In genomic region chr16:46387720-46388119, GRCh38 we compare ENCODE assay signal across 8 cellular contexts.
DNase-seq lines count a peak whose midpoint lies in the region; ATAC-seq and TF ChIP-seq lines count a peak whose summit lies in the region.
"Not testable (repeated sequence)": the region's sequence is repeated elsewhere in the genome, so short reads cannot be mapped to it uniquely, and the experiment has no call there.

No MANE protein-coding gene starts in this region.

- intact Hi-C loops in activated CD4-positive, alpha-beta memory T cell treated with anti-CD3 and anti-CD28 coated beads for 36 hours (cut with micrococcal nuclease); sciatic nerve (cut with DNase I): not testable (repeated sequence)

- WGBS in lung, 2 donors = 66 to 72% methylated on average over 15 of the region's 15 CpGs

- peak; percentile 0 for ATAC-seq in HG03439 (IDR thresholded peaks at IDR 0.05; ENCODE audit: unreplicated experiment)
- peak; percentile 2 for ATAC-seq in foreskin keratinocyte
- peak; percentile 0 for ATAC-seq in lung (ENCODE audit: insufficient read depth, low FRiP score)
- ATAC-seq in sciatic nerve = peak; percentile 1
- not testable (repeated sequence) for ATAC-seq in stimulated activated effector memory CD8-positive, alpha-beta T cell treated with anti-CD3 and anti-CD28 coated beads, Interleukin-12 subunit alpha, Interleukin-12 subunit beta, amount 100 ng/mL, for 72 hours

- POLR2A ChIA-PET in activated CD4-positive, alpha-beta memory T cell treated with anti-CD3 and anti-CD28 coated beads for 36 hours (lab: Charles Lee) = not testable (repeated sequence)

- H3K27ac ChIP-seq in foreskin keratinocyte; lung (ENCODE audit: low read depth in 1 of 2, low read length in 1 of 2): not testable (repeated sequence)

- DNase-seq in BE2C = peak; percentile 36
- DNase-seq in activated CD4-positive, alpha-beta memory T cell treated with anti-CD3 and anti-CD28 coated beads for 36 hours = peak; percentile 11
- peak; percentile 63 for DNase-seq in activated gamma-delta T cell treated with anti-CD3 and anti-CD28 coated beads, Interleukin-2, amount 50 U/mL, for 16 hours (ENCODE audit: low read depth)
- not testable (repeated sequence) for DNase-seq in foreskin keratinocyte
- peak; percentile 100 for DNase-seq in lung (ENCODE audit: low spot score)
- peak; percentile 58 for DNase-seq in sciatic nerve (ENCODE audit: low spot score)
- peak; percentile 99 to 100 for DNase-seq in stimulated activated effector memory CD8-positive, alpha-beta T cell treated with anti-CD3 and anti-CD28 coated beads, Interleukin-12 subunit alpha, Interleukin-12 subunit beta, amount 100 ng/mL, for 72 hours (ENCODE audit: low spot score in 2 of 2)

- not testable (repeated sequence) for H3K4me3 ChIP-seq in BE2C (ENCODE audit: low read depth, low read length); lung

- TF ChIP-seq CTCF in BE2C (IDR thresholded peaks at IDR 0.05; ENCODE audit: low read depth, low read length); foreskin keratinocyte (conservative IDR thresholded peaks at IDR 0.05); lung (IDR thresholded peaks at IDR 0.05; ENCODE audit: control extremely low read depth, extremely low read depth): not testable (repeated sequence)

- CTCF ChIA-PET in activated CD4-positive, alpha-beta memory T cell treated with anti-CD3 and anti-CD28 coated beads for 36 hours (lab: Charles Lee) = not testable (repeated sequence)

- not testable (repeated sequence) for H3K4me1 Mint-ChIP-seq in activated CD4-positive, alpha-beta memory T cell treated with anti-CD3 and anti-CD28 coated beads for 36 hours (ENCODE audit: low read depth); stimulated activated effector memory CD8-positive, alpha-beta T cell treated with anti-CD3 and anti-CD28 coated beads, Interleukin-12 subunit alpha, Interleukin-12 subunit beta, amount 100 ng/mL, for 72 hours

- peaks cover 12% of the 10 kb centered on the region for H3K36me3 Mint-ChIP-seq in activated CD4-positive, alpha-beta memory T cell treated with anti-CD3 and anti-CD28 coated beads for 36 hours
- not testable (repeated sequence) for H3K36me3 Mint-ChIP-seq in stimulated activated effector memory CD8-positive, alpha-beta T cell treated with anti-CD3 and anti-CD28 coated beads, Interleukin-12 subunit alpha, Interleukin-12 subunit beta, amount 100 ng/mL, for 72 hours

- not testable (repeated sequence) for H3K27me3 Mint-ChIP-seq in activated CD4-positive, alpha-beta memory T cell treated with anti-CD3 and anti-CD28 coated beads for 36 hours

- not testable (repeated sequence) for H3K36me3 ChIP-seq in BE2C; lung (ENCODE audit: control insufficient read depth in 2 of 2, insufficient read depth in 2 of 2, low read length in 2 of 2)

- H3K27ac Mint-ChIP-seq in activated CD4-positive, alpha-beta memory T cell treated with anti-CD3 and anti-CD28 coated beads for 36 hours; stimulated activated effector memory CD8-positive, alpha-beta T cell treated with anti-CD3 and anti-CD28 coated beads, Interleukin-12 subunit alpha, Interleukin-12 subunit beta, amount 100 ng/mL, for 72 hours: not testable (repeated sequence)

- not testable (repeated sequence) for H3K4me3 Mint-ChIP-seq in activated CD4-positive, alpha-beta memory T cell treated with anti-CD3 and anti-CD28 coated beads for 36 hours; stimulated activated effector memory CD8-positive, alpha-beta T cell treated with anti-CD3 and anti-CD28 coated beads, Interleukin-12 subunit alpha, Interleukin-12 subunit beta, amount 100 ng/mL, for 72 hours

- H3K9me3 Mint-ChIP-seq in activated CD4-positive, alpha-beta memory T cell treated with anti-CD3 and anti-CD28 coated beads for 36 hours = peaks cover 23% of the 10 kb centered on the region
- peaks cover 11% of the 10 kb centered on the region for H3K9me3 Mint-ChIP-seq in stimulated activated effector memory CD8-positive, alpha-beta T cell treated with anti-CD3 and anti-CD28 coated beads, Interleukin-12 subunit alpha, Interleukin-12 subunit beta, amount 100 ng/mL, for 72 hours

- not testable (repeated sequence) for H3K4me1 ChIP-seq in BE2C; foreskin keratinocyte; lung (ENCODE audit: control insufficient read depth in 2 of 2, insufficient read depth in 2 of 2, low read length in 2 of 2)

- not testable (repeated sequence) for H3K9me3 ChIP-seq in BE2C
- peaks cover 0 to 18% of the 10 kb centered on the region in 2 donors for H3K9me3 ChIP-seq in lung (ENCODE audit: control insufficient read depth in 2 of 2, insufficient read depth in 1 of 2, low read length in 1 of 2)

- not testable (repeated sequence) for H3K27me3 ChIP-seq in BE2C; foreskin keratinocyte; lung (ENCODE audit: control insufficient read depth, insufficient read depth)
